ENCODE assay signal across 8 cellular contexts in genomic region chr12:14769462-14769836, GRCh38. TPM values are rescaled to one million over a fixed set of nuclear protein-coding genes. Genes with fewer than 3 reads are reported as not detected.
DNase-seq lines count a peak whose midpoint lies in the region; ATAC-seq and TF ChIP-seq lines count a peak whose summit lies in the region.

No MANE protein-coding gene starts in this region.

- peak overlapping the region; percentile 97 for H3K4me3 Mint-ChIP-seq in stimulated activated naive CD8-positive, alpha-beta T cell treated with anti-CD3 and anti-CD28 coated beads, Interleukin-15, Interleukin-2, amounts not matched to agents 100 ng/mL and 50 ng/mL, for 24 hours

- 1% methylated on average over 19 of the region's 19 CpGs for WGBS in HUES64

- H3K4me3 ChIP-seq in cardiac muscle cell (peak overlapping the region; percentile 73), HUES64 (ENCODE audit: low read length) (peak overlapping the region; percentile 96)

- DNase-seq in cardiac muscle cell (ENCODE audit: low read depth in 1 of 2, low spot score in 1 of 2) (peak; percentile 49 to 66), cardiac septum (ENCODE audit: low spot score) (no peak), amniotic epithelial cell (ENCODE audit: low read depth) (peak; percentile 31), islet precursor cell (peak; percentile 87), omental fat pad (ENCODE audit: low spot score) (no peak)
- no peak for DNase-seq in stimulated activated CD4-positive, alpha-beta T cell treated with anti-CD3 and anti-CD28 coated beads, Interleukin-2, amount 100 ng/mL, for 24 hours

- H3K27ac Mint-ChIP-seq in stimulated activated naive CD8-positive, alpha-beta T cell treated with anti-CD3 and anti-CD28 coated beads, Interleukin-15, Interleukin-2, amounts not matched to agents 100 ng/mL and 50 ng/mL, for 24 hours, result peak overlapping the region; percentile 99

- H3K27me3 ChIP-seq in cardiac muscle cell (peaks cover 2% of the 10 kb centered on the region), HUES64 (ENCODE audit: insufficient read depth, low read length) (no peaks in the 10 kb centered on the region)

- ATAC-seq in omental fat pad (ENCODE audit: low FRiP score), result no peak

- TF ChIP-seq CTCF in cardiac muscle cell (IDR thresholded peaks at IDR 0.05; ENCODE audit: low read depth, low read length) (no peak), omental fat pad (IDR thresholded peaks at IDR 0.05) (no peak)

- peak overlapping the region; percentile 97 for H3K9ac ChIP-seq in HUES64 (ENCODE audit: low read depth, low read length)

- H3K4me1 ChIP-seq in cardiac muscle cell (ENCODE audit: low read depth) (peaks cover 5% of the 10 kb centered on the region), HUES64 (ENCODE audit: insufficient read depth, low read length) (peaks cover 13% of the 10 kb centered on the region)

- H3K27ac ChIP-seq in cardiac muscle cell, result peak overlapping the region; percentile 94
- H3K27ac ChIP-seq in HUES64 (ENCODE audit: low read depth, low read length), result peak overlapping the region; percentile 98

- peaks cover 8% of the 10 kb centered on the region for H3K9me3 Mint-ChIP-seq in stimulated activated naive CD8-positive, alpha-beta T cell treated with anti-CD3 and anti-CD28 coated beads, Interleukin-15, Interleukin-2, amounts not matched to agents 100 ng/mL and 50 ng/mL, for 24 hours

- peaks cover 62% of the 10 kb centered on the region for H3K4me1 Mint-ChIP-seq in stimulated activated naive CD8-positive, alpha-beta T cell treated with anti-CD3 and anti-CD28 coated beads, Interleukin-15, Interleukin-2, amounts not matched to agents 100 ng/mL and 50 ng/mL, for 24 hours (ENCODE audit: low read depth)

- intact Hi-C loops in cardiac septum (cut with DNase I), result no loop called here

- H3K36me3 Mint-ChIP-seq in stimulated activated naive CD8-positive, alpha-beta T cell treated with anti-CD3 and anti-CD28 coated beads, Interleukin-15, Interleukin-2, amounts not matched to agents 100 ng/mL and 50 ng/mL, for 24 hours (ENCODE audit: low read depth), result peaks cover 61% of the 10 kb centered on the region

- H3K27me3 Mint-ChIP-seq in stimulated activated naive CD8-positive, alpha-beta T cell treated with anti-CD3 and anti-CD28 coated beads, Interleukin-15, Interleukin-2, amounts not matched to agents 100 ng/mL and 50 ng/mL, for 24 hours, result no peaks in the 10 kb centered on the region

- H3K36me3 ChIP-seq in cardiac muscle cell (no peaks in the 10 kb centered on the region), HUES64 (ENCODE audit: insufficient read depth, low read length) (peaks cover 7% of the 10 kb centered on the region; the same call in 1 of the 2 replicates)

- no peaks in the 10 kb centered on the region for H3K9me3 ChIP-seq in cardiac muscle cell (ENCODE audit: low read depth)
- no peaks in the 10 kb centered on the region for H3K9me3 ChIP-seq in HUES64 (ENCODE audit: insufficient read depth, low read depth, low read length)

RNA-seq across cellular contexts. Expression of gene WBP11, which starts 33.8 kb away (rescaled TPM):
- 24.5 and 28.2 TPM in 2 replicates for total RNA-seq in cardiac muscle cell
- polyA plus RNA-seq in cardiac muscle cell, result 67.7 and 80.8 TPM in 2 replicates
- 51.7 TPM for total RNA-seq in cardiac septum
- polyA plus RNA-seq in HUES64 (2013, experiment 1 of 2), result 57.6 TPM
- 78.7 TPM for polyA plus RNA-seq in HUES64 (2013, experiment 2 of 2)
- total RNA-seq in omental fat pad, result 10 to 100 TPM; 17.2 to 29.7 (median 19.3) TPM

RNA-seq across cellular contexts. Expression of gene C12orf60, which starts 34.0 kb away (rescaled TPM):
- total RNA-seq in cardiac muscle cell, result 0.56 and 1.0 TPM in 2 replicates
- polyA plus RNA-seq in cardiac muscle cell, result 1.7 and 3.2 TPM in 2 replicates
- total RNA-seq in cardiac septum, result 2.5 TPM
- 3.2 TPM for polyA plus RNA-seq in HUES64 (2013, experiment 1 of 2)
- polyA plus RNA-seq in HUES64 (2013, experiment 2 of 2), result 4.0 TPM
- total RNA-seq in omental fat pad, result 1 to 10 TPM in 1 of 4 donors, under 1 TPM in 2, not detected in 1; 0.36 to 1.6 (median 0.56) TPM

RNA-seq across cellular contexts. Expression of gene SMCO3, which starts 44.5 kb away (rescaled TPM):
- total RNA-seq in cardiac muscle cell (not detected in 2 replicates), cardiac septum (not detected), omental fat pad (not detected)
- polyA plus RNA-seq in cardiac muscle cell, result 0.16 and 0.22 TPM in 2 replicates
- not detected for polyA plus RNA-seq in HUES64 (2013, experiment 1 of 2)
- not detected for polyA plus RNA-seq in HUES64 (2013, experiment 2 of 2)

Comparison
In these comparisons a context has a peak if more than half of its experiments do, and no peak if none do; other contexts are left out.
1. DNase-seq: peak in cardiac muscle cell (2 of 2), amniotic epithelial cell (single experiment) and islet precursor cell (single experiment); none in cardiac septum (single experiment), stimulated activated CD4-positive, alpha-beta T cell treated with anti-CD3 and anti-CD28 coated beads, Interleukin-2, amount 100 ng/mL, for 24 hours (0 of 2) and omental fat pad (single experiment).